14 cellular contexts compared by ENCODE assay signal in the genomic region with DNA sequence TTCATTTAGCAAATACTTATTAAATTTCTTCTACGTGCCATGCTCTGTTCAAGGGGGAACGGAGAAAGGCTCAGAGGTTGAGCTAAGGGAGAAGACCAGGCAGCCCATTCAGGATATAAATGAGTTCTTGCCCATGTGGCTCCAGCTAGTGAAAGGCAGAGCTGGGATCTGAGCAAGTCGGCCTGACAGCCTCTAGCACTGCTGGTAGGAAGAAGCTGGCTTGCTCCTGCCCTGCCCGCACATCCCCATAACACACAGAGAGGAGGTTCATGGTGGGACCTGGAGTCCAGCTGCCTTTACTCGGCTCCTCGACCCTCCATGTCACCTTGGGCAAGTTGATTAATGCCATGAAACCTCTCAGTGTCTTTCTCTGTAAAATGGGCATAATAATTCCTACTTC. TPM values are rescaled to one million over a fixed set of nuclear protein-coding genes. Genes with fewer than 3 reads are reported as not detected.
A peak's percentile ranks its signal among the peaks of the same experiment; 100 is the strongest.
DNase-seq lines count a peak whose midpoint lies in the region; ATAC-seq and TF ChIP-seq lines count a peak whose summit lies in the region.
"Had no signal": no experiment of that assay in that cellular context is flagged by ENCODE, and none has a peak within 500 bp of the region (broad histone marks: within the 10 kb centered on the region; RNA-seq: fewer than 3 reads in every experiment).

No MANE protein-coding gene starts in this region.

- WGBS in mesendoderm (ENCODE audit: extremely low coverage, insufficient coverage, low lambda C conversion rate) = no CpG with 5 or more reads among the region's 6 CpGs

- no TSS peak for BruUV-seq in Panc1 (replicated peaks; lab: Mats Ljungman, UMichigan)

- in situ Hi-C loops in Panc1 (cut with HindIII; ENCODE audit: low pct_unique_long_range_greater_than_20kb, low sequenced_read_pairs) = no loop called here

- H3K27me3 ChIP-seq in Panc1 (ENCODE audit: control insufficient read depth, insufficient read depth, low read length) = no peaks in the 10 kb centered on the region
- H3K27me3 ChIP-seq in left lung = peaks cover 0 to 10% of the 10 kb centered on the region in 2 donors
- no peaks in the 10 kb centered on the region for H3K27me3 ChIP-seq in subcutaneous abdominal adipose tissue (ENCODE audit: control insufficient read depth in 5 of 5, insufficient read depth in 4 of 5, low read length in 5 of 5)
- no peaks in the 10 kb centered on the region for H3K27me3 ChIP-seq in mesendoderm (ENCODE audit: insufficient read depth, low read length, poor library complexity)

- H4K8ac ChIP-seq in mesendoderm (ENCODE audit: low read depth, low read length) = no peak overlapping the region

- no peak overlapping the region for H2AK5ac ChIP-seq in mesendoderm (ENCODE audit: low read length)

- peak; percentile 15 for DNase-seq in activated T-cell treated with anti-CD3 and anti-CD28 coated beads, Interleukin-2, amount 50 U/mL, for 1 hour
- no peak for DNase-seq in activated T-cell treated with anti-CD3 and anti-CD28 coated beads for 4 hours
- DNase-seq in Panc1 (ENCODE audit: low read depth, low spot score) = no peak
- no peak for DNase-seq in left lung
- no peak for DNase-seq in mesendoderm
- DNase-seq in NOMO-1 treated with DMSO at 0.1 percent for 48 hours (lab: John Stamatoyannopoulos, UW; ENCODE audit: unreplicated experiment) = no peak
- DNase-seq: adrenal gland, endodermal cell, HCEC 1CT, NCI-H446, SHP77 treated with DMSO at 0.1 percent for 48 hours had no signal

- H3K56ac ChIP-seq in mesendoderm (ENCODE audit: low read length) = no peak overlapping the region

- CTCF ChIA-PET in Panc1 (lab: Charles Lee) = no interaction called here

- no peaks in the 10 kb centered on the region for H3K79me1 ChIP-seq in mesendoderm (ENCODE audit: low read length)

- TF ChIP-seq CTCF in Panc1 (IDR thresholded peaks at IDR 0.05) = no peak
- no peak for TF ChIP-seq CTCF in left lung (IDR thresholded peaks at IDR 0.05)

- H3K27ac ChIP-seq in Panc1 (ENCODE audit: low read length) (no peak overlapping the region), left lung (peak overlapping the region in 1 of 2 donors; percentile 96), subcutaneous abdominal adipose tissue (ENCODE audit: low read depth, low read length) (no peak overlapping the region), mesendoderm (ENCODE audit: low read depth, low read length) (no peak overlapping the region)
- H3K27ac ChIP-seq: adrenal gland had no signal

- H2BK120ac ChIP-seq in mesendoderm (ENCODE audit: low read depth, low read length) = no peak overlapping the region

- intact Hi-C loops in Panc1 (cut with micrococcal nuclease; ENCODE audit: unreplicated experiment) (no loop called here), left lung (cut with DNase I) (no loop called here)

- H2BK5ac ChIP-seq in mesendoderm (ENCODE audit: low read length) = no peak overlapping the region

- H3K4me3 ChIP-seq in Panc1 (ENCODE audit: low read depth in 2 of 2, low read length in 2 of 2) (no peak overlapping the region), left lung (peak overlapping the region; percentile 36 to 64), subcutaneous abdominal adipose tissue (ENCODE audit: low read depth in 1 of 5, low read length in 5 of 5) (peak overlapping the region; percentile 51 to 73 (median 60)), mesendoderm (ENCODE audit: low read length) (no peak overlapping the region)

- H3K79me2 ChIP-seq in mesendoderm (ENCODE audit: control insufficient read depth, insufficient read depth, low read length) = no peaks in the 10 kb centered on the region

- no peak overlapping the region for H3K18ac ChIP-seq in mesendoderm (ENCODE audit: low read length)

- H3K9me3 ChIP-seq in Panc1 (ENCODE audit: control insufficient read depth, insufficient read depth, low read depth, low read length) (no peaks in the 10 kb centered on the region), left lung (no peaks in the 10 kb centered on the region), subcutaneous abdominal adipose tissue (ENCODE audit: control insufficient read depth in 5 of 5, low read length in 5 of 5) (no peaks in the 10 kb centered on the region)
- H3K9me3 ChIP-seq: adrenal gland had no signal

- H3K4ac ChIP-seq in mesendoderm (ENCODE audit: low read depth, low read length) = no peak overlapping the region

- POLR2A ChIA-PET in Panc1 (lab: Charles Lee) = no interaction called here

- ATAC-seq in Panc1 = peak; percentile 43
- no peak for ATAC-seq in left lung
- no peak for ATAC-seq in GM18870 (IDR thresholded peaks at IDR 0.05; ENCODE audit: unreplicated experiment)
- ATAC-seq: activated CD4-positive, CD25-positive, alpha-beta regulatory T cell treated with anti-CD3 and anti-CD28 coated beads, Interleukin-2, amount 50 U/mL, for 24 hours had no signal

- H3K4me2 ChIP-seq in mesendoderm (ENCODE audit: low read length) = no peak overlapping the region

- H3K9ac ChIP-seq in subcutaneous abdominal adipose tissue (ENCODE audit: low read length in 5 of 5) (peak overlapping the region in 2 of 5 donors; percentile 37 to 53), mesendoderm (ENCODE audit: low read length) (no peak overlapping the region)

- H3K36me3 ChIP-seq in Panc1 (ENCODE audit: control insufficient read depth, insufficient read depth, low read length) = no peaks in the 10 kb centered on the region
- H3K36me3 ChIP-seq in left lung = peaks cover 0 to 28% of the 10 kb centered on the region in 2 donors
- peaks cover 0 to 22% (median 12%) of the 10 kb centered on the region in 5 donors for H3K36me3 ChIP-seq in subcutaneous abdominal adipose tissue (ENCODE audit: control insufficient read depth in 5 of 5, insufficient read depth in 5 of 5, low read length in 5 of 5)
- H3K36me3 ChIP-seq in mesendoderm (ENCODE audit: control insufficient read depth, insufficient read depth, low read length) = no peaks in the 10 kb centered on the region

- no peak overlapping the region for H3K23ac ChIP-seq in mesendoderm (ENCODE audit: low read length)

- H4K5ac ChIP-seq in mesendoderm (ENCODE audit: low read length) = no peak overlapping the region

- H3K4me1 ChIP-seq in Panc1 (ENCODE audit: control insufficient read depth, insufficient read depth, low read length) (no peaks in the 10 kb centered on the region), left lung (peaks cover 3 to 63% of the 10 kb centered on the region in 2 donors), subcutaneous abdominal adipose tissue (ENCODE audit: control insufficient read depth in 5 of 5, insufficient read depth in 5 of 5, low read length in 5 of 5) (peaks cover 0 to 51% (median 26%) of the 10 kb centered on the region in 5 donors), mesendoderm (ENCODE audit: control insufficient read depth, low read depth, low read length) (peaks cover 4% of the 10 kb centered on the region)
- H3K4me1 ChIP-seq: adrenal gland had no signal

- no peak overlapping the region for H2BK15ac ChIP-seq in mesendoderm (replicated peaks; ENCODE audit: low read depth)

RNA-seq across cellular contexts. Expression of a gene that starts 2.0 kb away (rescaled TPM):
- 8.7 TPM for total RNA-seq in Panc1 (2021; ENCODE audit: unreplicated experiment)
- 6.4 TPM for polyA plus RNA-seq in Panc1 (2012; ENCODE audit: insufficient read length)
- 10 to 100 TPM; 60.4 to 96.4 TPM for total RNA-seq in left lung
- 14.1 TPM for polyA plus RNA-seq in mesendoderm (2013, experiment 1 of 2)
- polyA plus RNA-seq in mesendoderm (2013, experiment 2 of 2) = 12.4 TPM

RNA-seq across cellular contexts. Expression of a gene that starts 21.5 kb away (rescaled TPM):
- total RNA-seq in Panc1 (2021; ENCODE audit: unreplicated experiment) (1.1 TPM), left lung (1 to 10 TPM; 1.7 to 6.3 TPM)
- 0.78 TPM for polyA plus RNA-seq in Panc1 (2012; ENCODE audit: insufficient read length)
- 0.07 TPM for polyA plus RNA-seq in mesendoderm (2013, experiment 1 of 2)
- 0.03 TPM for polyA plus RNA-seq in mesendoderm (2013, experiment 2 of 2)

RNA-seq across cellular contexts. Expression of a gene that starts 25.8 kb away (rescaled TPM):
- 154 TPM for total RNA-seq in Panc1 (2021; ENCODE audit: unreplicated experiment)
- polyA plus RNA-seq in Panc1 (2012; ENCODE audit: insufficient read length) = 211 TPM
- total RNA-seq in left lung = 10 to 100 TPM; 12.3 to 37.1 TPM
- polyA plus RNA-seq in mesendoderm (2013, experiment 1 of 2) = 34.2 TPM
- polyA plus RNA-seq in mesendoderm (2013, experiment 2 of 2) = 32.7 TPM

RNA-seq across cellular contexts. Expression of a gene that starts 36.1 kb away (rescaled TPM):
- 91.8 TPM for total RNA-seq in Panc1 (2021; ENCODE audit: unreplicated experiment)
- 72.0 TPM for polyA plus RNA-seq in Panc1 (2012; ENCODE audit: insufficient read length)
- 100 to 1,000 TPM; 105 to 130 TPM for total RNA-seq in left lung
- 47.0 TPM for polyA plus RNA-seq in mesendoderm (2013, experiment 1 of 2)
- polyA plus RNA-seq in mesendoderm (2013, experiment 2 of 2) = 48.0 TPM

RNA-seq across cellular contexts. Expression of a gene that starts 43.6 kb away (rescaled TPM):
- 149 TPM for total RNA-seq in Panc1 (2021; ENCODE audit: unreplicated experiment)
- polyA plus RNA-seq in Panc1 (2012; ENCODE audit: insufficient read length) = 198 TPM
- 10 to 100 TPM; 49.1 to 76.8 TPM for total RNA-seq in left lung
- polyA plus RNA-seq in mesendoderm (2013, experiment 1 of 2) = 124 TPM
- 124 TPM for polyA plus RNA-seq in mesendoderm (2013, experiment 2 of 2)

Comparison
In these comparisons a context has a peak if more than half of its experiments do, and no peak if none do; other contexts are left out.
1. H3K4me3 ChIP-seq: peak in left lung (2 of 2) and subcutaneous abdominal adipose tissue (5 of 5); none in Panc1 (0 of 2) and mesendoderm (single experiment).